21 cellular contexts compared by ENCODE assay signal in genomic region chr7:51256916-51257315, GRCh38. TPM values are rescaled to one million over a fixed set of nuclear protein-coding genes. Genes with fewer than 3 reads are reported as not detected.
"Had no signal": no experiment of that assay in that cellular context is flagged by ENCODE, and none has a peak within 500 bp of the region (broad histone marks: within the 10 kb centered on the region; RNA-seq: fewer than 3 reads in every experiment).

No MANE protein-coding gene starts in this region.

- DNase-seq: cerebellar nuclear complex; cortex of kidney; effector memory CD4-positive, alpha-beta T cell; glutamatergic neuron; immature natural killer cell; mammary epithelial cell; naive thymus-derived CD8-positive, alpha-beta T cell; ovary; right cardiac atrium; stimulated activated CD4-positive, alpha-beta T cell treated with anti-CD3 and anti-CD28 coated beads, Interleukin-2, amount 100 ng/mL, for 48 hours; stimulated activated naive CD4-positive, alpha-beta T cell treated with Interleukin-2 at 50 U/mL for 16 hours; testis had no signal

- H3K4me3 Mint-ChIP-seq: immature natural killer cell; naive thymus-derived CD8-positive, alpha-beta T cell had no signal

- H3K4me2 ChIP-seq: smooth muscle cell had no signal

- H3K27ac Mint-ChIP-seq: immature natural killer cell had no signal

- H3K4me3 ChIP-seq: cardiac muscle cell, esophagus muscularis mucosa, gastroesophageal sphincter, ovary, smooth muscle cell, testis, tibial nerve had no signal

- H3K9me3 Mint-ChIP-seq: naive thymus-derived CD8-positive, alpha-beta T cell had no signal

- H3K9me3 ChIP-seq: esophagus muscularis mucosa, gastroesophageal sphincter, neutrophil, ovary, testis, tibial nerve had no signal

- H3K36me3 ChIP-seq: cardiac muscle cell, esophagus muscularis mucosa, gastroesophageal sphincter, neutrophil, ovary, tibial nerve had no signal

- H3K4me1 Mint-ChIP-seq: immature natural killer cell had no signal

- H3K27ac ChIP-seq: cardiac muscle cell, epithelial cell of prostate, neutrophil, ovary, testis had no signal

- FAIRE-seq: keratinocyte had no signal

- H3K27me3 ChIP-seq: cardiac muscle cell, esophagus muscularis mucosa, gastroesophageal sphincter, ovary, testis, tibial nerve had no signal

- H3K36me3 Mint-ChIP-seq: immature natural killer cell; naive thymus-derived CD8-positive, alpha-beta T cell had no signal

- H3K4me1 ChIP-seq: testis had no signal

RNA-seq across cellular contexts. Expression of gene COBL, which starts 59.7 kb away (rescaled TPM):
- total RNA-seq: fibroblast of villous mesenchyme; naive thymus-derived CD8-positive, alpha-beta T cell had no signal
- polyA plus RNA-seq: immature natural killer cell; naive thymus-derived CD8-positive, alpha-beta T cell had no signal
